In the genomic region with DNA sequence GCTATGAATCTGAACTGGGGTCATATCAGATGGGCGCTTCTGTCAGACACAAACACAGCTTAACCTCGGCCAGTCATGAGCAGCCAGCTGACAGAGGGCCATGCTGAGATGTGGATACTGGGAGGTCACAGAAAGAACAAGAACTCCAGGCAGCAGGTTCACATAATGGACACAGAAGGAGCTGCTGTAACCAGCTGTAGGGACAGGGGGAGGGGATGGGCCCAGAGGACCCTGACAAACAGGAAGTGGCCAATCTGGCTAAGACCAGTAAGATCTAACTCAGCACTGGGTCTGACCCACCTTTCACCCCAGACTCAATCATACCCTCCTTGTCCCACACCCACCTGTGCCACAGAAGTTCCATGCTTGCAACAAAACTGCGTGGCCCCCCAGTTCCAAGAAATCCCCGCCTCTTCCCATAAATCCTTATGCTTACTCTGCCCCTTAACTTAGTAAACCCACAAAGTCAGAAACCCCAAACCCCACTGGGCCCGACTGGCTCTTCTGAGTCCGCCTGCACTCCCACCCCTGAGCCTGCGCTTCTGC, we compare ENCODE assay signal across 9 cellular contexts. TPM values are rescaled to one million over a fixed set of nuclear protein-coding genes. Genes with fewer than 3 reads are reported as not detected.
DNase-seq lines count a peak whose midpoint lies in the region; ATAC-seq lines count a peak whose summit lies in the region.
"Had no signal": no experiment of that assay in that cellular context is flagged by ENCODE, and none has a peak within 500 bp of the region (broad histone marks: within the 10 kb centered on the region; RNA-seq: fewer than 3 reads in every experiment).

No MANE protein-coding gene starts in this region.

- H3K36me3 ChIP-seq in subcutaneous abdominal adipose tissue (ENCODE audit: control insufficient read depth in 5 of 5, insufficient read depth in 5 of 5, low read length in 5 of 5) = peaks cover 0 to 19% (median 0%) of the 10 kb centered on the region in 5 donors

- H3K27ac Mint-ChIP-seq in activated CD4-positive, alpha-beta T cell treated with anti-CD3 and anti-CD28 coated beads for 36 hours = peak overlapping the region; percentile 42
- H3K27ac Mint-ChIP-seq in activated CD4-positive, alpha-beta memory T cell treated with anti-CD3 and anti-CD28 coated beads, Interleukin-2, amount 10 ng/mL, durations not matched to agents 7 days and 5 days = peak overlapping the region; percentile 44

- peaks cover 19% of the 10 kb centered on the region for H3K4me1 Mint-ChIP-seq in activated CD4-positive, alpha-beta T cell treated with anti-CD3 and anti-CD28 coated beads for 36 hours
- peaks cover 69% of the 10 kb centered on the region for H3K4me1 Mint-ChIP-seq in activated CD4-positive, alpha-beta memory T cell treated with anti-CD3 and anti-CD28 coated beads, Interleukin-2, amount 10 ng/mL, durations not matched to agents 7 days and 5 days

- no peaks in the 10 kb centered on the region for H3K9me3 ChIP-seq in subcutaneous abdominal adipose tissue (ENCODE audit: control insufficient read depth in 5 of 5, low read length in 5 of 5)

- CTCF ChIA-PET in activated CD4-positive, alpha-beta T cell treated with anti-CD3 and anti-CD28 coated beads for 36 hours (lab: Charles Lee) = interaction anchor here (1.6 kb wide), 1 partner anchor 42 kb away, joined by 3 read pairs; a partner anchor contains a TSS
- CTCF ChIA-PET in activated CD4-positive, alpha-beta memory T cell treated with anti-CD3 and anti-CD28 coated beads, Interleukin-2, amount 10 ng/mL, durations not matched to agents 7 days and 5 days (lab: Charles Lee) = interaction anchor here (1.0 to 4.9 kb wide), 8 partner anchors 13 to 289 kb away, joined by 3 to 18 read pairs (median 4); a partner anchor contains a TSS

- ATAC-seq in activated CD4-positive, alpha-beta T cell treated with anti-CD3 and anti-CD28 coated beads for 36 hours = peak; percentile 64
- ATAC-seq in left lobe of liver = peak; percentile 43

- peaks cover 14 to 62% (median 27%) of the 10 kb centered on the region in 5 donors for H3K4me1 ChIP-seq in subcutaneous abdominal adipose tissue (ENCODE audit: control insufficient read depth in 5 of 5, insufficient read depth in 5 of 5, low read length in 5 of 5)

- no peaks in the 10 kb centered on the region for H3K27me3 ChIP-seq in subcutaneous abdominal adipose tissue (ENCODE audit: control insufficient read depth in 5 of 5, insufficient read depth in 4 of 5, low read length in 5 of 5)

- H3K27ac ChIP-seq in subcutaneous abdominal adipose tissue (ENCODE audit: low read depth, low read length) = peak overlapping the region; percentile 52
- H3K27ac ChIP-seq: C4-2B had no signal

- H3K27me3 Mint-ChIP-seq in activated CD4-positive, alpha-beta T cell treated with anti-CD3 and anti-CD28 coated beads for 36 hours = peaks cover 5% of the 10 kb centered on the region
- no peaks in the 10 kb centered on the region for H3K27me3 Mint-ChIP-seq in activated CD4-positive, alpha-beta memory T cell treated with anti-CD3 and anti-CD28 coated beads, Interleukin-2, amount 10 ng/mL, durations not matched to agents 7 days and 5 days

- peak overlapping the region in 1 of 5 donors; percentile 26 for H3K9ac ChIP-seq in subcutaneous abdominal adipose tissue (ENCODE audit: low read length in 5 of 5)

- peak; percentile 31 for DNase-seq in activated CD4-positive, alpha-beta T cell treated with anti-CD3 and anti-CD28 coated beads for 36 hours
- no peak for DNase-seq in activated CD4-positive, alpha-beta T cell treated with anti-CD3 and anti-CD28 coated beads for 4 hours
- DNase-seq in activated CD4-positive, alpha-beta memory T cell treated with anti-CD3 and anti-CD28 coated beads, Interleukin-2, amount 10 ng/mL, durations not matched to agents 7 days and 5 days = peak; percentile 32
- DNase-seq in left lobe of liver (ENCODE audit: low spot score) = no peak
- no peak for DNase-seq in EL
- no peak for DNase-seq in Ammon's horn (ENCODE audit: low spot score)
- DNase-seq in LoVo (ENCODE audit: low spot score) = no peak

- no peaks in the 10 kb centered on the region for H3K36me3 Mint-ChIP-seq in activated CD4-positive, alpha-beta T cell treated with anti-CD3 and anti-CD28 coated beads for 36 hours (ENCODE audit: low read depth)
- H3K36me3 Mint-ChIP-seq in activated CD4-positive, alpha-beta memory T cell treated with anti-CD3 and anti-CD28 coated beads, Interleukin-2, amount 10 ng/mL, durations not matched to agents 7 days and 5 days (ENCODE audit: low read depth) = peaks cover 6% of the 10 kb centered on the region

- POLR2A ChIA-PET in activated CD4-positive, alpha-beta T cell treated with anti-CD3 and anti-CD28 coated beads for 36 hours (lab: Charles Lee) = no interaction called here
- POLR2A ChIA-PET in activated CD4-positive, alpha-beta memory T cell treated with anti-CD3 and anti-CD28 coated beads, Interleukin-2, amount 10 ng/mL, durations not matched to agents 7 days and 5 days (lab: Charles Lee) = interaction anchor here (0.7 to 2.7 kb wide), 4 partner anchors 11 to 58 kb away, joined by 3 to 6 read pairs (median 3); no protein-coding TSS in a partner anchor

- intact Hi-C loops in activated CD4-positive, alpha-beta T cell treated with anti-CD3 and anti-CD28 coated beads for 36 hours (cut with DNase I, micrococcal nuclease) = loop anchor here (5.0 kb wide), 2 partner anchors 80 to 290 kb away; no protein-coding TSS in a partner anchor

- no peaks in the 10 kb centered on the region for H3K9me3 Mint-ChIP-seq in activated CD4-positive, alpha-beta T cell treated with anti-CD3 and anti-CD28 coated beads for 36 hours (ENCODE audit: low read depth)
- no peaks in the 10 kb centered on the region for H3K9me3 Mint-ChIP-seq in activated CD4-positive, alpha-beta memory T cell treated with anti-CD3 and anti-CD28 coated beads, Interleukin-2, amount 10 ng/mL, durations not matched to agents 7 days and 5 days

- H3K4me3 Mint-ChIP-seq in activated CD4-positive, alpha-beta T cell treated with anti-CD3 and anti-CD28 coated beads for 36 hours = no peak overlapping the region
- no peak overlapping the region for H3K4me3 Mint-ChIP-seq in activated CD4-positive, alpha-beta memory T cell treated with anti-CD3 and anti-CD28 coated beads, Interleukin-2, amount 10 ng/mL, durations not matched to agents 7 days and 5 days

- H3K4me3 ChIP-seq in subcutaneous abdominal adipose tissue (ENCODE audit: low read depth in 1 of 5, low read length in 5 of 5) = no peak overlapping the region

RNA-seq across cellular contexts. Expression of a gene that starts 3.9 kb away (rescaled TPM):
- total RNA-seq in activated CD4-positive, alpha-beta T cell treated with anti-CD3 and anti-CD28 coated beads for 36 hours = under 1 TPM; 0.16 to 0.21 TPM
- total RNA-seq in activated CD4-positive, alpha-beta memory T cell treated with anti-CD3 and anti-CD28 coated beads, Interleukin-2, amount 10 ng/mL, durations not matched to agents 7 days and 5 days = 1 to 10 TPM; 7.5 to 7.6 TPM
- total RNA-seq in left lobe of liver = 0.60 TPM

RNA-seq across cellular contexts. Expression of a gene that starts 37.1 kb away (rescaled TPM):
- total RNA-seq in activated CD4-positive, alpha-beta T cell treated with anti-CD3 and anti-CD28 coated beads for 36 hours = 10 to 100 TPM; 50.6 to 55.4 TPM
- total RNA-seq in activated CD4-positive, alpha-beta memory T cell treated with anti-CD3 and anti-CD28 coated beads, Interleukin-2, amount 10 ng/mL, durations not matched to agents 7 days and 5 days = 100 to 1,000 TPM; 119 to 121 TPM
- total RNA-seq in left lobe of liver = 26.9 TPM

RNA-seq across cellular contexts. Expression of a gene that starts 41.7 kb away (rescaled TPM):
- 10 to 100 TPM; 64.5 TPM for total RNA-seq in activated CD4-positive, alpha-beta T cell treated with anti-CD3 and anti-CD28 coated beads for 36 hours
- 10 to 100 TPM; 82.3 to 83.0 TPM for total RNA-seq in activated CD4-positive, alpha-beta memory T cell treated with anti-CD3 and anti-CD28 coated beads, Interleukin-2, amount 10 ng/mL, durations not matched to agents 7 days and 5 days
- 44.4 TPM for total RNA-seq in left lobe of liver

RNA-seq across cellular contexts. Expression of a gene that starts 55.3 kb away (rescaled TPM):
- total RNA-seq in activated CD4-positive, alpha-beta T cell treated with anti-CD3 and anti-CD28 coated beads for 36 hours = 10 to 100 TPM; 32.0 to 37.2 TPM
- total RNA-seq in activated CD4-positive, alpha-beta memory T cell treated with anti-CD3 and anti-CD28 coated beads, Interleukin-2, amount 10 ng/mL, durations not matched to agents 7 days and 5 days = 10 to 100 TPM; 63.0 to 64.0 TPM
- 99.8 TPM for total RNA-seq in left lobe of liver

Comparison
In these comparisons a context has a peak if more than half of its experiments do, and no peak if none do; other contexts are left out.
1. DNase-seq: peak in activated CD4-positive, alpha-beta T cell treated with anti-CD3 and anti-CD28 coated beads for 36 hours (single experiment) and activated CD4-positive, alpha-beta memory T cell treated with anti-CD3 and anti-CD28 coated beads, Interleukin-2, amount 10 ng/mL, durations not matched to agents 7 days and 5 days (single experiment); none in activated CD4-positive, alpha-beta T cell treated with anti-CD3 and anti-CD28 coated beads for 4 hours (0 of 2), left lobe of liver (single experiment), EL (single experiment), Ammon's horn (single experiment) and LoVo (single experiment).